Comparison of ENCODE assay signal across 8 cellular contexts in the genomic region with DNA sequence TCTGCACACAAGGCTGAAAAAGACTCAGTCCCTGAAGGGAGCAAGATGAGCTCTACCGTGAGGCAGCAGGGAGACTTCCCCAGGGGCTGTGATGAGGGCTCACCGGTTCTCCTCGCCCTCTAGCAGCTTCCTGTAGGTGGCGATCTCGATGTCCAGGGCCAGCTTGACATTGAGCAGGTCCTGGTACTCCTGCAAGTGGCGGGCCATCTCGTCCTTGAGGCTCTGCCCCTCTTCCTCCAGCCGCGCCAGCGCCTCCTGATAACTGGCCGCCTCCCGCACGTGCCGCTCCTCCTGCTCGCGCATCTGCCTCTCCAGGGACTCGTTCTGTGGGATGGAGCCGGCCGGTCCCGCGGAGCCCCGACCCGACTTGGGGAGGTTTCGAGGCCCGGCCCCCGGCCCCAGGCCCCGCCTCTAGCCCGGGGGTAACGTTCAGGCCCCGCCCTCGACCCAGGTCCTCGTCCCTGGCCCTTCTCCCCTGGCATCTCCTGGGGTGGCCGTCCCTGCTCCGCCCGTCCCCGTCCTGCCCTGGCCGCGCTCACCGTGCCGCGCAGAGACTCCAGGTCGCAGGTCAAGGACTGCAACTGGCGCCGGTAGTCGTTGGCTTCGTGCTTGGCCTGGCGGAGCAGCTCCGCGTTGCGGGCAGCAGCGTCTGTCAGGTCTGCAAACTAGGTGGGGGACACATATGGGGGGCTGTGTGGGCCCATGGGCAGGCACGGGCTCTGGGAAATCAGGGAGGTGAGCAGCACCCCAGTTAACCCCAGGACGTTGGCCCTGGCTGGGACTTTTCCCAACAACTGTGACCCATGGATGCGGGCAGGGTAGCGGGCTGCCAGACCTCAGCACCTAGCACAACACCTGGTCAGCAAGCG. TPM values are rescaled to one million over a fixed set of nuclear protein-coding genes. Genes with fewer than 3 reads are reported as not detected.
DNase-seq lines count a peak whose midpoint lies in the region; ATAC-seq, FAIRE-seq and TF ChIP-seq lines count a peak whose summit lies in the region.

No MANE protein-coding gene starts in this region.

- no peaks in the 10 kb centered on the region for H3K9me3 Mint-ChIP-seq in endodermal cell
- H3K9me3 Mint-ChIP-seq in mesothelial cell of epicardium: no peaks in the 10 kb centered on the region

- no peak overlapping the region for H3K4me3 ChIP-seq in MG63
- peak overlapping the region; percentile 67 for H3K4me3 ChIP-seq in endodermal cell (ENCODE audit: low read length)

- H3K36me3 Mint-ChIP-seq in endodermal cell (ENCODE audit: low read depth) (no peaks in the 10 kb centered on the region), mesothelial cell of epicardium (no peaks in the 10 kb centered on the region)

- H3K27me3 ChIP-seq in MG63 (no peaks in the 10 kb centered on the region), endodermal cell (ENCODE audit: control insufficient read depth, insufficient read depth, low read length, poor library complexity, severe bottlenecking) (peaks cover 31% of the 10 kb centered on the region)

- H3K9me3 ChIP-seq in MG63 (no peaks in the 10 kb centered on the region), endodermal cell (ENCODE audit: control insufficient read depth, low read length) (no peaks in the 10 kb centered on the region)

- DNase-seq in EH (ENCODE audit: low read depth) (peak; percentile 63), MG63 (peak; percentile 46), endodermal cell (peak; percentile 98), mesothelial cell of epicardium (ENCODE audit: low spot score in 2 of 2, unreplicated experiment in 2 of 2) (peak in 1 of 2 experiments; percentile 60), RCC 7860 (ENCODE audit: low spot score) (no peak)
- peak; percentile 40 to 45 for DNase-seq in activated CD4-positive, alpha-beta T cell treated with anti-CD3 and anti-CD28 coated beads, Interleukin-2, amount 50 U/mL, for 4 hours
- DNase-seq in stimulated activated naive CD8-positive, alpha-beta T cell treated with anti-CD3 and anti-CD28 coated beads, Interleukin-15, Interleukin-2, amounts not matched to agents 100 U/mL and 50 U/mL, for 24 hours: peak; percentile 55

- no peak overlapping the region for H3K9ac ChIP-seq in endodermal cell (ENCODE audit: extremely low read depth, low read length, poor library complexity, severe bottlenecking)

- H3K4me1 ChIP-seq in endodermal cell (ENCODE audit: control insufficient read depth, insufficient read depth, low read length): no peaks in the 10 kb centered on the region

- peak overlapping the region; percentile 49 for H3K4me3 Mint-ChIP-seq in endodermal cell
- peak overlapping the region; percentile 28 for H3K4me3 Mint-ChIP-seq in mesothelial cell of epicardium

- H3K27me3 Mint-ChIP-seq in endodermal cell (ENCODE audit: insufficient read depth): peaks cover 52% of the 10 kb centered on the region
- H3K27me3 Mint-ChIP-seq in mesothelial cell of epicardium (ENCODE audit: low read depth): peaks cover 43% of the 10 kb centered on the region

- H3K27ac ChIP-seq in endodermal cell (ENCODE audit: low read depth, low read length): no peak overlapping the region

- ATAC-seq in stimulated activated naive CD8-positive, alpha-beta T cell treated with anti-CD3 and anti-CD28 coated beads, Interleukin-15, Interleukin-2, amounts not matched to agents 100 U/mL and 50 U/mL, for 24 hours: peak; percentile 74
- ATAC-seq in GM18858 (IDR thresholded peaks at IDR 0.05; ENCODE audit: unreplicated experiment): no peak

- no peak for FAIRE-seq in RCC 7860 (lab: Jason Lieb, UNC)

- H3K36me3 ChIP-seq in MG63 (no peaks in the 10 kb centered on the region), endodermal cell (ENCODE audit: control insufficient read depth, insufficient read depth, low read length) (no peaks in the 10 kb centered on the region)

- 7 to 18% methylated on average over 15 to 56 of the region's 56 CpGs for WGBS in endodermal cell (ENCODE audit: insufficient coverage in 1 of 2, insufficient read length in 1 of 2), 2 experiments

- H3K4me1 Mint-ChIP-seq in endodermal cell (no peaks in the 10 kb centered on the region), mesothelial cell of epicardium (peaks cover 2% of the 10 kb centered on the region)

- H3K27ac Mint-ChIP-seq in endodermal cell: no peak overlapping the region
- H3K27ac Mint-ChIP-seq in mesothelial cell of epicardium: no peak overlapping the region

- TF ChIP-seq CTCF in endodermal cell (conservative IDR thresholded peaks at IDR 0.05): peak; percentile 85
- no peak for TF ChIP-seq CTCF in mesothelial cell of epicardium (IDR thresholded peaks at IDR 0.05; ENCODE audit: unreplicated experiment)

RNA-seq across cellular contexts. Expression of a gene that starts 3.9 kb away (rescaled TPM):
- total RNA-seq in MG63 (2014; rRNA removed; shearing (Covaris generic); ENCODE audit: low replicate concordance): 5.0 TPM in 1 of 2 replicates, not detected in the other
- total RNA-seq in endodermal cell (under 1 TPM in 1 of 2 donors, not detected in 1; 0.35 TPM), mesothelial cell of epicardium (not detected in 3 replicates)
- polyA plus RNA-seq in endodermal cell (2013, experiment 1 of 2): 0.11 TPM
- polyA plus RNA-seq in endodermal cell (2013, experiment 2 of 2): 0.83 TPM

RNA-seq across cellular contexts. Expression of a gene that starts 12.1 kb away (rescaled TPM):
- 156 and 179 TPM in 2 replicates for total RNA-seq in MG63 (2014; rRNA removed; shearing (Covaris generic); ENCODE audit: low replicate concordance)
- total RNA-seq in endodermal cell (100 to 1,000 TPM; 145 to 171 TPM), mesothelial cell of epicardium (133 to 145 TPM (median 134 TPM) in 3 replicates)
- polyA plus RNA-seq in endodermal cell (2013, experiment 1 of 2): 114 TPM
- polyA plus RNA-seq in endodermal cell (2013, experiment 2 of 2): 101 TPM

RNA-seq across cellular contexts. Expression of a gene that starts 36.2 kb away (rescaled TPM):
- 10.9 and 21.6 TPM in 2 replicates for total RNA-seq in MG63 (2014; rRNA removed; shearing (Covaris generic); ENCODE audit: low replicate concordance)
- total RNA-seq in endodermal cell (10 to 100 TPM; 43.5 to 64.7 TPM), mesothelial cell of epicardium (19.0 to 20.2 TPM (median 19.2 TPM) in 3 replicates)
- 45.3 TPM for polyA plus RNA-seq in endodermal cell (2013, experiment 1 of 2)
- polyA plus RNA-seq in endodermal cell (2013, experiment 2 of 2): 46.4 TPM

RNA-seq across cellular contexts. Expression of a gene that starts 56.7 kb away (rescaled TPM):
- total RNA-seq in MG63 (2014; rRNA removed; shearing (Covaris generic); ENCODE audit: low replicate concordance): 6.1 and 7.9 TPM in 2 replicates
- total RNA-seq in endodermal cell (1 to 10 TPM; 1.4 to 2.7 TPM), mesothelial cell of epicardium (2.2 to 3.1 TPM (median 3.0 TPM) in 3 replicates)
- 13.9 TPM for polyA plus RNA-seq in endodermal cell (2013, experiment 1 of 2)
- polyA plus RNA-seq in endodermal cell (2013, experiment 2 of 2): 12.4 TPM
